Comparison of ENCODE assay signal across 27 cellular contexts in the genomic region with DNA sequence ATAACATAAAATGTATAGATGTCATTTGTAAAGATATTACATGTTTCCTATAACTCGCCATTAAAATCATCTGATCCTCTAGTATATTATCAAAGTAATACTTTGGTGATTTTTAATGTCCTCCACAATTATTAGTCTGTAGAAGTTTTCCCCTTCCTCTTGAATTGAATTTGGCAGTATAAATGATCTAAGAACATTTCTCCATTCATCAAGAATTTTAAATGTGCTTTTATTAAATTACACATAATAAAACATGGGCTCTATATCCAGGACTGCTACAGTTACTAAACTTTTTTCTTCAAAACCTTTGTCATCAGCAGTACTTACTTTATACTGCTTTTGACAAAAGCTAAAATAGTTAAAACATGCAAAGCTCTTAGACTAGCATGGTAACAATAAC.
"Had no signal": no experiment of that assay in that cellular context is flagged by ENCODE, and none has a peak within 500 bp of the region (broad histone marks: within the 10 kb centered on the region; RNA-seq: fewer than 3 reads in every experiment).

No MANE protein-coding gene starts in this region.

- H3K27me3 ChIP-seq: stomach, suprapubic skin, testis, thyroid gland, tibial artery, tibial nerve, transverse colon, upper lobe of left lung, upper lobe of right lung, uterus, vagina had no signal

- H3K27ac ChIP-seq: stomach, suprapubic skin, testis, thoracic aorta, thyroid gland, tibial artery, tibial nerve, transverse colon, upper lobe of left lung, upper lobe of right lung, uterus, vagina had no signal

- ATAC-seq: stimulated activated effector memory CD8-positive, alpha-beta T cell treated with anti-CD3 and anti-CD28 coated beads, Interleukin-12 subunit alpha, Interleukin-12 subunit beta, amount 100 ng/mL, for 72 hours; stimulated activated memory B cell treated with anti-CD40 and anti-IgM and Interleukin-4, amounts not matched to agents 10 μg/mL and 1 μg/mL and 100 μg/mL, for 72 hours; stimulated activated naive B cell treated with anti-CD40 and anti-IgM and Interleukin-4, amounts not matched to agents 10 μg/mL and 1 μg/mL and 100 μg/mL, for 72 hours; stimulated activated naive CD8-positive, alpha-beta T cell treated with anti-CD3 and anti-CD28 coated beads, Interleukin-15, amount 100 ng/mL, for 72 hours; stimulated activated naive CD8-positive, alpha-beta T cell treated with anti-CD3 and anti-CD28 coated beads, Interleukin-15, Interleukin-2, amounts not matched to agents 100 U/mL and 50 U/mL, for 24 hours; upper lobe of right lung had no signal

- DNase-seq: stimulated activated CD4-positive, alpha-beta T cell treated with anti-CD3 and anti-CD28 coated beads, Interleukin-2, amount 100 ng/mL, for 48 hours; stimulated activated CD4-positive, alpha-beta T cell treated with anti-CD3 and anti-CD28 coated beads, Interleukin-4, amount 100 ng/mL, for 1 hour; stimulated activated CD4-positive, alpha-beta T cell treated with anti-CD3 and anti-CD28 coated beads, Interleukin-4, amount 100 ng/mL, for 24 hours; stimulated activated CD4-positive, alpha-beta T cell treated with anti-CD3 and anti-CD28 coated beads, Interleukin-4, amount 100 ng/mL, for 4 hours; stimulated activated CD8-positive, alpha-beta memory T cell treated with anti-CD3 and anti-CD28 coated beads, Interleukin-4, amount 100 ng/mL, for 48 hours; stimulated activated naive B cell treated with anti-CD40 and anti-IgM and Interleukin-4, amounts not matched to agents 10 μg/mL and 1 μg/mL and 100 μg/mL, for 72 hours; stimulated activated naive CD4-positive, alpha-beta T cell; stimulated activated naive CD4-positive, alpha-beta T cell treated with Interleukin-2 at 50 U/mL for 16 hours; stimulated activated naive CD8-positive, alpha-beta T cell treated with anti-CD3 and anti-CD28 coated beads, Interleukin-15, amount 100 ng/mL, for 72 hours; stimulated activated naive CD8-positive, alpha-beta T cell treated with anti-CD3 and anti-CD28 coated beads, Interleukin-15, Interleukin-2, amounts not matched to agents 100 U/mL and 50 U/mL, for 24 hours; stomach; substantia nigra; testis; thyroid gland; tibial artery; transverse colon; trophoblast cell; upper lobe of left lung; upper lobe of right lung; uterus had no signal

- H3K36me3 ChIP-seq: stomach, suprapubic skin, thoracic aorta, thyroid gland, tibial artery, transverse colon, upper lobe of left lung, upper lobe of right lung, uterus, vagina had no signal

- H3K4me3 ChIP-seq: stomach, suprapubic skin, testis, thoracic aorta, thyroid gland, tibial artery, tibial nerve, transverse colon, upper lobe of left lung, upper lobe of right lung, uterus, vagina had no signal

- H3K4me1 ChIP-seq: stomach, suprapubic skin, testis, thyroid gland, tibial artery, tibial nerve, transverse colon, upper lobe of left lung, upper lobe of right lung, uterus, vagina had no signal

- H3K9me3 ChIP-seq: stomach, suprapubic skin, testis, thoracic aorta, thyroid gland, tibial artery, transverse colon, upper lobe of left lung, upper lobe of right lung, uterus, vagina had no signal

- FAIRE-seq: urothelium cell line had no signal
